In the genomic region with DNA sequence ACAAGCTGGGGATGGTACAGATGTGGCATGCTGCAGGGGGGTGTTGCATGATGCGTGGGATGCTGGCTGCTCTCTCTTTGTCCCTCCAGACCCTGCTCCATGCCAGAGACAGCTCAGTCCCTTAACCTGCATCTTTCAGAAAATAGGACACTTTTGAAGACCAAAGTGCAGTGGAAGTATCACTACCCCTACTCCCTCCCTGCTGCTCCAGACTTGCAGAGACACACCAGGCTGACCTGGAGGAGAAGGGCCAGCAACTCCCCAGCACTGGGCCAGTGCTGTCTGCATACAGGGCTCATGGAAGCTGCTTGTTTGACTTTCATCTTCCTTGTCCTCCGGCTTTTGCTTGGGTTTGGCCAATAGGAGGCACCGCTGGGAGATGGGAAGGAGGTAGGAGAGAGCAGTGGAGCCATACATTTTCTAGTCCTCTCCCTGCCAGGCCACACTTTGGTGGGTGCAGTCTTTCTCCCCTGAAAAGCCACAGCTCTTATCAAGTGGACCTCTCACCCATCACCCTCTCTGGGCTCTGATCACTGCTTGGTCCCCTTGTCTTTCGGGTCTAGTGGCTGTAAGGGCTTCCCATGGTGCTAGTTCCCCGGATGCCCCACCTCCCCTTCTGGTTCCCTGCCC, we compare ENCODE assay signal across 1 cellular context.
TF ChIP-seq lines count a peak whose summit lies in the region.

No MANE protein-coding gene starts in this region.

TF ChIP-seq in HepG2, 621 proteins besides CTCF, POLR2A, EP300 and RAD21 (continued from another document):
- TF ChIP-seq, protein P1, sequence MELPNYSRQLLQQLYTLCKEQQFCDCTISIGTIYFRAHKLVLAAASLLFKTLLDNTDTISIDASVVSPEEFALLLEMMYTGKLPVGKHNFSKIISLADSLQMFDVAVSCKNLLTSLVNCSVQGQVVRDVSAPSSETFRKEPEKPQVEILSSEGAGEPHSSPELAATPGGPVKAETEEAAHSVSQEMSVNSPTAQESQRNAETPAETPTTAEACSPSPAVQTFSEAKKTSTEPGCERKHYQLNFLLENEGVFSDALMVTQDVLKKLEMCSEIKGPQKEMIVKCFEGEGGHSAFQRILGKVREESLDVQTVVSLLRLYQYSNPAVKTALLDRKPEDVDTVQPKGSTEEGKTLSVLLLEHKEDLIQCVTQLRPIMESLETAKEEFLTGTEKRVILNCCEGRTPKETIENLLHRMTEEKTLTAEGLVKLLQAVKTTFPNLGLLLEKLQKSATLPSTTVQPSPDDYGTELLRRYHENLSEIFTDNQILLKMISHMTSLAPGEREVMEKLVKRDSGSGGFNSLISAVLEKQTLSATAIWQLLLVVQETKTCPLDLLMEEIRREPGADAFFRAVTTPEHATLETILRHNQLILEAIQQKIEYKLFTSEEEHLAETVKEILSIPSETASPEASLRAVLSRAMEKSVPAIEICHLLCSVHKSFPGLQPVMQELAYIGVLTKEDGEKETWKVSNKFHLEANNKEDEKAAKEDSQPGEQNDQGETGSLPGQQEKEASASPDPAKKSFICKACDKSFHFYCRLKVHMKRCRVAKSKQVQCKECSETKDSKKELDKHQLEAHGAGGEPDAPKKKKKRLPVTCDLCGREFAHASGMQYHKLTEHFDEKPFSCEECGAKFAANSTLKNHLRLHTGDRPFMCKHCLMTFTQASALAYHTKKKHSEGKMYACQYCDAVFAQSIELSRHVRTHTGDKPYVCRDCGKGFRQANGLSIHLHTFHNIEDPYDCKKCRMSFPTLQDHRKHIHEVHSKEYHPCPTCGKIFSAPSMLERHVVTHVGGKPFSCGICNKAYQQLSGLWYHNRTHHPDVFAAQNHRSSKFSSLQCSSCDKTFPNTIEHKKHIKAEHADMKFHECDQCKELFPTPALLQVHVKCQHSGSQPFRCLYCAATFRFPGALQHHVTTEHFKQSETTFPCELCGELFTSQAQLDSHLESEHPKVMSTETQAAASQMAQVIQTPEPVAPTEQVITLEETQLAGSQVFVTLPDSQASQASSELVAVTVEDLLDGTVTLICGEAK (IDR thresholded peaks at IDR 0.05) = no peak
- TF ChIP-seq, protein P1 (CRISPR knock-in tag; IDR thresholded peaks at IDR 0.05) = no peak
- no peak for TF ChIP-seq HBP1 (CRISPR knock-in tag; IDR thresholded peaks at IDR 0.05; ENCODE audit: low read depth)
- TF ChIP-seq MYC (CRISPR knock-in tag; IDR thresholded peaks at IDR 0.05; ENCODE audit: borderline replicate concordance) = 0 out of 2 replicates have a peak, but pooled peaks have one; percentile 14
- peak; percentile 23; the same call in 1 of the 2 replicates for TF ChIP-seq ZNF605 (CRISPR knock-in tag; IDR thresholded peaks at IDR 0.05)
